In the genomic region with DNA sequence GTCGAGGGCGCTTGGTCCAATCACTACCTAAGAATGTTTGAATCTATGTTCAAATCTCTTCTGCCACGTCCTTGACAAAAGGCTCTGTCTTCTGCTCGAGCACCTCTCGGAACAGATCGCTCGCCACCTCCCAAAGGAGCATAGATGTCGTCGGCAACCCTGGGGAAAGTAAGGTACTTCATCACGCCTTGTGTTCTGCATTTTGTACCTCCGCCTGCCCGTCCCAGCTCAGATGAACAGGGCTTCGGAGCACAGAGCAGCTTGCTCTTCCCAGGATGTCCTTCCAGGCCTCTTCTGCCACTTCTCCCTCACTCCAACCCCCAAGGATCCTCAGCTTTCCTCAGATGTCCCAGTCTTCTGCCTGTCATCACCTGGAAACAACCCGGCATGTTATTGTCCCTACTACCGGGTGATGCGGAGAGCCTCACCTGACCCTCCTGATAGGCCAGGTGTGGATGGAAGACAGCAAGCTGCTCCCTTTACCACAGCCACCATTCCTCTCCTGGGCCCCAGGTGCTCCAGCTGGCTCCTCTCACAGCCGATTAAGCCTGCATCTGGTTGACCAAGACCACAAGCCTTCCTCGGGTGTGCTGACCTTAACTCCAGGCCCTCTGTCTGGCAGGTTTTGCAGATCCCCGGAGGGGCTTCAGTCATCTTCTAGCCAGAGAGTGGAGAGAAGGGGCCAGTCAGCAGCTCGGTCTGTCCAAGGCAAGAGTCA, we compare ENCODE assay signal across 27 cellular contexts.
"Had no signal": no experiment of that assay in that cellular context is flagged by ENCODE, and none has a peak within 500 bp of the region (broad histone marks: within the 10 kb centered on the region; RNA-seq: fewer than 3 reads in every experiment).

No MANE protein-coding gene starts in this region.

- H3K4me2 ChIP-seq: hepatocyte had no signal

- H3K36me3 Mint-ChIP-seq: naive thymus-derived CD4-positive, alpha-beta T cell; stimulated activated memory B cell treated with anti-CD40 and anti-IgM and Interleukin-4, amounts not matched to agents 10 μg/mL and 1 μg/mL and 100 μg/mL, for 72 hours had no signal

- H3K4me1 ChIP-seq: colonic mucosa, prostate gland, testis, tibial artery, uterus had no signal

- H3K9me3 ChIP-seq: colonic mucosa, gastrocnemius medialis, heart left ventricle, left lung, prostate gland, right atrium auricular region, spleen, testis, tibial artery, upper lobe of left lung, uterus had no signal

- H3K27me3 Mint-ChIP-seq: stimulated activated memory B cell treated with anti-CD40 and anti-IgM and Interleukin-4, amounts not matched to agents 10 μg/mL and 1 μg/mL and 100 μg/mL, for 72 hours had no signal

- H3K4me1 Mint-ChIP-seq: endodermal cell; stimulated activated memory B cell treated with anti-CD40 and anti-IgM and Interleukin-4, amounts not matched to agents 10 μg/mL and 1 μg/mL and 100 μg/mL, for 72 hours had no signal

- H3K36me3 ChIP-seq: colonic mucosa, gastrocnemius medialis, heart left ventricle, left lung, prostate gland, right atrium auricular region, spleen, tibial artery, upper lobe of left lung, uterus had no signal

- H3K79me2 ChIP-seq: hepatocyte had no signal

- H3K9me3 Mint-ChIP-seq: dendritic cell treated with granulocyte-macrophage colony-stimulating factor and Interleukin-4, amounts not matched to agents 40 ng/mL and 50 ng/mL, for 4 days; endodermal cell; naive thymus-derived CD4-positive, alpha-beta T cell; stimulated activated memory B cell treated with anti-CD40 and anti-IgM and Interleukin-4, amounts not matched to agents 10 μg/mL and 1 μg/mL and 100 μg/mL, for 72 hours had no signal

- H2AFZ ChIP-seq: hepatocyte had no signal

- DNase-seq: colonic mucosa; effector CD8-positive, alpha-beta T cell; endodermal cell; foreskin fibroblast; gastrocnemius medialis; left cardiac atrium; left lung; mesenchymal stem cell; midbrain; naive thymus-derived CD4-positive, alpha-beta T cell; nucleus accumbens; spleen; stimulated activated CD4-positive, alpha-beta T cell treated with anti-CD3 and anti-CD28 coated beads, Interleukin-4, amount 100 ng/mL, for 4 hours; stimulated activated naive CD8-positive, alpha-beta T cell treated with anti-CD3 and anti-CD28 coated beads, Interleukin-15, Interleukin-2, amounts not matched to agents 100 U/mL and 50 U/mL, for 24 hours; testis; tibial artery; upper lobe of left lung; uterus had no signal

- H3K4me3 Mint-ChIP-seq: dendritic cell treated with granulocyte-macrophage colony-stimulating factor and Interleukin-4, amounts not matched to agents 40 ng/mL and 50 ng/mL, for 4 days; endodermal cell; naive thymus-derived CD4-positive, alpha-beta T cell; stimulated activated memory B cell treated with anti-CD40 and anti-IgM and Interleukin-4, amounts not matched to agents 10 μg/mL and 1 μg/mL and 100 μg/mL, for 72 hours had no signal

- H3K4me3 ChIP-seq: colonic mucosa, gastrocnemius medialis, heart left ventricle, hepatocyte, left lung, prostate gland, right atrium auricular region, skin epidermis, spleen, testis, tibial artery, upper lobe of left lung, uterus had no signal

- H3K27ac ChIP-seq: colonic mucosa, epithelial cell of prostate, gastrocnemius medialis, heart left ventricle, hepatocyte, left lung, prostate gland, right atrium auricular region, skin epidermis, spleen, testis, tibial artery, upper lobe of left lung, uterus had no signal

- H3K27me3 ChIP-seq: colonic mucosa, gastrocnemius medialis, heart left ventricle, hepatocyte, left lung, right atrium auricular region, spleen, testis, upper lobe of left lung, uterus had no signal

- H3K27ac Mint-ChIP-seq: dendritic cell treated with granulocyte-macrophage colony-stimulating factor and Interleukin-4, amounts not matched to agents 40 ng/mL and 50 ng/mL, for 4 days; endodermal cell; naive thymus-derived CD4-positive, alpha-beta T cell; stimulated activated memory B cell treated with anti-CD40 and anti-IgM and Interleukin-4, amounts not matched to agents 10 μg/mL and 1 μg/mL and 100 μg/mL, for 72 hours had no signal

- ATAC-seq: esophagus mucosa; gastrocnemius medialis; left lung; naive thymus-derived CD4-positive, alpha-beta T cell; stimulated activated memory B cell treated with anti-CD40 and anti-IgM and Interleukin-4, amounts not matched to agents 10 μg/mL and 1 μg/mL and 100 μg/mL, for 72 hours; stimulated activated naive CD8-positive, alpha-beta T cell treated with anti-CD3 and anti-CD28 coated beads, Interleukin-15, Interleukin-2, amounts not matched to agents 100 U/mL and 50 U/mL, for 24 hours had no signal
